ENCODE assay signal across 24 cellular contexts in genomic region chr18:26293982-26294381, GRCh38.
"Had no signal": no experiment of that assay in that cellular context is flagged by ENCODE, and none has a peak within 500 bp of the region (broad histone marks: within the 10 kb centered on the region; RNA-seq: fewer than 3 reads in every experiment).

No MANE protein-coding gene starts in this region.

- H3K27ac Mint-ChIP-seq: natural killer cell treated with Interleukin-12 subunit alpha and Interleukin-12 subunit beta and Interleukin-15 and Interleukin-18, amount 100 ng/mL, for 72 hours; neural progenitor cell; type B pancreatic cell had no signal

- H3K4me3 ChIP-seq: esophagus squamous epithelium, gastroesophageal sphincter, left lung, lower lobe of right lung, neural progenitor cell, ovary, right atrium auricular region, sigmoid colon, skin epidermis, suprapubic skin, thyroid gland had no signal

- H2AFZ ChIP-seq: neural progenitor cell had no signal

- H3K9ac ChIP-seq: neural progenitor cell had no signal

- H3K4me1 Mint-ChIP-seq: neural progenitor cell had no signal

- FAIRE-seq: keratinocyte, urothelium cell line had no signal

- H3K4me2 ChIP-seq: neural progenitor cell had no signal

- H3K36me3 ChIP-seq: left lung, lower lobe of right lung, neural progenitor cell, ovary, right atrium auricular region, thyroid gland had no signal

- ATAC-seq: gastroesophageal sphincter; left lung; lower lobe of right lung; natural killer cell treated with Interleukin-12 subunit alpha and Interleukin-12 subunit beta and Interleukin-15 and Interleukin-18, amount 100 ng/mL, for 72 hours had no signal

- H3K27me3 Mint-ChIP-seq: type B pancreatic cell had no signal

- DNase-seq: effector memory CD4-positive, alpha-beta T cell; esophagus squamous epithelium; foreskin fibroblast; glutamatergic neuron; left lung; lower lobe of right lung; mesenchymal stem cell; midbrain; nucleus accumbens; ovary; sigmoid colon; stimulated activated CD4-positive, alpha-beta T cell treated with anti-CD3 and anti-CD28 coated beads, Interleukin-12 subunit alpha, Interleukin-12 subunit beta, amount 100 ng/mL, for 4 hours; stimulated activated naive CD4-positive, alpha-beta T cell; thyroid gland had no signal

- H3K36me3 Mint-ChIP-seq: natural killer cell treated with Interleukin-12 subunit alpha and Interleukin-12 subunit beta and Interleukin-15 and Interleukin-18, amount 100 ng/mL, for 72 hours; neural progenitor cell; type B pancreatic cell had no signal

- H3K9me3 ChIP-seq: esophagus squamous epithelium, gastroesophageal sphincter, left lung, lower lobe of right lung, ovary, right atrium auricular region, sigmoid colon, suprapubic skin, thyroid gland had no signal

- H3K27me3 ChIP-seq: esophagus squamous epithelium, gastroesophageal sphincter, left lung, neural progenitor cell, ovary, right atrium auricular region, sigmoid colon, suprapubic skin, thyroid gland had no signal

- H3K27ac ChIP-seq: epithelial cell of prostate, esophagus squamous epithelium, gastroesophageal sphincter, left lung, lower lobe of right lung, neural progenitor cell, ovary, right atrium auricular region, sigmoid colon, skin epidermis, suprapubic skin, thyroid gland had no signal

- H3K4me3 Mint-ChIP-seq: natural killer cell treated with Interleukin-12 subunit alpha and Interleukin-12 subunit beta and Interleukin-15 and Interleukin-18, amount 100 ng/mL, for 72 hours; neural progenitor cell; type B pancreatic cell had no signal

- H3K9me3 Mint-ChIP-seq: natural killer cell treated with Interleukin-12 subunit alpha and Interleukin-12 subunit beta and Interleukin-15 and Interleukin-18, amount 100 ng/mL, for 72 hours; type B pancreatic cell had no signal
